In the genomic region with DNA sequence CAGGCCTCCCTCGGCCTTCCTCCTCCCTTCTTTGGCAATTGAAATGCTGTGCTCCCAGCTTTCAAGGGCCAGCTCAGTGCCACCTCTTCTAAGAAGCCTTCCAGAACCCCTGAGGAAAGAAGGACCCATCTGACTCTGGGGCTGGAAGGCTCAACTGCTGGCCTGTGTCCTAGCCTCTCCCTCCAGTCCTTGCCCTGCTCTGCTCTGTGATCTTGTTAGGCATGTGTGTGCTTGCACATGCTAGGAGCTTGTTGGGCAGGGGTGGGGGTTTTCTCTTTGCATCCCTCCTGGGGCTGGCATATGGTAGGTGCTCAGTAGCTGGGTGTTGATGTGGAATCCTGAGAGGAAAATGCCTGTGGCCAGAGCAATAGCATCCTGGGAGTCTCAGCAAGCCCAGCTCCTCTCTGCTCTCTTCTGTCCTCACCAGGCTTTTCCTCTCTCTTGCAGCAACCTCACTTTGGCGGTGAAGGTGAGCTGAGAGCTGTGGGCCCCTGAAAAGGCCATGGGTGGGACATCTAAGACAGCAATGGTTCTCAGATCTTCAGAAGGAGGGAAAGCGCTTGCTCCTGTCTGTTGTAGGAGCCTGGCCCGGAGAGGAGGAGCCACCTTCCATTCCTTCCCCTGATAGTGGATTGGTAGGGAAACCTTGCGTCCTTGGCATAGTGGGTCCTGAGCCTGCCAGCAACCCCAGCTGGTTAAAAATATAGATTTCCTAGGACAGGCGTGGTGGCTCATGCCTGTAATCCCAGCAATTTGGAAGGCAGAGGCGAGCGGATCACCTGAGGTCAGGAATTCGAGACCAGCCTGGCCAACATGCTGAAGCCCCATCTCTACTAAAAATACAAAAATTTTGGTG, we compare ENCODE assay signal across 21 cellular contexts. TPM values are rescaled to one million over a fixed set of nuclear protein-coding genes. Genes with fewer than 3 reads are reported as not detected.
A peak's percentile ranks its signal among the peaks of the same experiment; 100 is the strongest.
DNase-seq lines count a peak whose midpoint lies in the region; ATAC-seq, FAIRE-seq and TF ChIP-seq lines count a peak whose summit lies in the region.
"Had no signal": no experiment of that assay in that cellular context is flagged by ENCODE, and none has a peak within 500 bp of the region (broad histone marks: within the 10 kb centered on the region; RNA-seq: fewer than 3 reads in every experiment).

No MANE protein-coding gene starts in this region.

- no peak overlapping the region for H3K4me3 ChIP-seq in RWPE2 (ENCODE audit: severe bottlenecking)
- no peak overlapping the region for H3K4me3 ChIP-seq in esophagus squamous epithelium
- H3K4me3 ChIP-seq in spleen: no peak overlapping the region
- H3K4me3 ChIP-seq: GM23248, K562, PC-9 had no signal

- no peak for TF ChIP-seq POLR2A in esophagus squamous epithelium (IDR thresholded peaks at IDR 0.05)
- no peak for TF ChIP-seq POLR2A in spleen (IDR thresholded peaks at IDR 0.05)
- TF ChIP-seq POLR2A in GM12892 (IDR thresholded peaks at IDR 0.05; ENCODE audit: low read depth, low read length): no peak

- DNase-seq in activated naive CD4-positive, alpha-beta T cell (lab: John Stamatoyannopoulos, UW): no peak
- DNase-seq in RWPE2 (ENCODE audit: low spot score) (peak; percentile 19), esophagus squamous epithelium (lab: John Stamatoyannopoulos, UW) (no peak), spleen (peak; percentile 35), GM12892 (ENCODE audit: insufficient read length) (no peak)
- DNase-seq: 8988T; Calu3; CD4-positive, alpha-beta memory T cell; DMS79; GM23248; NCI-H1436; NCI-H2029 treated with DMSO at 0.1 percent for 48 hours; NCI-H2171 treated with DMSO at 0.1 percent for 48 hours; NCI-H748 treated with DMSO at 0.1 percent for 48 hours; PC-9 had no signal

- H3K36me3 ChIP-seq in RWPE2 (ENCODE audit: low read depth) (no peaks in the 10 kb centered on the region), esophagus squamous epithelium (peaks cover 0 to 63% (median 6%) of the 10 kb centered on the region in 3 donors), spleen (no peaks in the 10 kb centered on the region)

- 54 to 55% methylated on average over 5 to 7 of the region's 9 CpGs for WGBS in esophagus squamous epithelium, 2 donors
- WGBS in spleen, 5 donors: 91 to 96% (median 94%) methylated on average over 9 of the region's 9 CpGs

- no peaks in the 10 kb centered on the region for H3K9me3 Mint-ChIP-seq in activated naive CD4-positive, alpha-beta T cell treated with anti-CD3 and anti-CD28 coated beads, Interleukin-2, amount 50 U/mL, for 24 hours

- H3K4me1 ChIP-seq in RWPE2 (ENCODE audit: insufficient read depth, poor library complexity, severe bottlenecking): no peaks in the 10 kb centered on the region
- peaks cover 0 to 40% (median 6%) of the 10 kb centered on the region in 3 donors for H3K4me1 ChIP-seq in esophagus squamous epithelium
- peaks cover 2 to 25% (median 17%) of the 10 kb centered on the region in 6 donors for H3K4me1 ChIP-seq in spleen

- H3K4me3 Mint-ChIP-seq in activated naive CD4-positive, alpha-beta T cell treated with anti-CD3 and anti-CD28 coated beads, Interleukin-2, amount 50 U/mL, for 24 hours: no peak overlapping the region
- H3K4me3 Mint-ChIP-seq: CD4-positive, alpha-beta memory T cell had no signal

- H3K27ac Mint-ChIP-seq in activated naive CD4-positive, alpha-beta T cell treated with anti-CD3 and anti-CD28 coated beads, Interleukin-2, amount 50 U/mL, for 24 hours: peak overlapping the region; percentile 46
- H3K27ac Mint-ChIP-seq: CD4-positive, alpha-beta memory T cell had no signal

- no peak overlapping the region for H3K27ac ChIP-seq in RWPE2 (ENCODE audit: poor library complexity, severe bottlenecking)
- peak overlapping the region in 3 of 4 donors; percentile 13 to 65 (median 14) for H3K27ac ChIP-seq in esophagus squamous epithelium
- no peak overlapping the region for H3K27ac ChIP-seq in spleen
- H3K27ac ChIP-seq: GM23248, PC-9 had no signal

- FAIRE-seq in GM12892 (lab: Jason Lieb, UNC): no peak
- FAIRE-seq: K562 had no signal

- no peak for TF ChIP-seq CTCF in RWPE2 (IDR thresholded peaks at IDR 0.05; ENCODE audit: poor library complexity, severe bottlenecking)
- no peak for TF ChIP-seq CTCF in esophagus squamous epithelium (IDR thresholded peaks at IDR 0.05)
- no peak for TF ChIP-seq CTCF in spleen (IDR thresholded peaks at IDR 0.05 in 8 of 11, conservative IDR thresholded peaks at IDR 0.05 in 3 of 11)

- intact Hi-C loops in esophagus squamous epithelium (cut with DNase I) (no loop called here), spleen (cut with DNase I; ENCODE audit: low total_unique reads) (no loop called here)

- H3K27me3 ChIP-seq in RWPE2 (ENCODE audit: insufficient read depth, poor library complexity, severe bottlenecking) (no peaks in the 10 kb centered on the region), esophagus squamous epithelium (no peaks in the 10 kb centered on the region), spleen (replicated peaks in 1 of 7) (no peaks in the 10 kb centered on the region)

- no peaks in the 10 kb centered on the region for H3K36me3 Mint-ChIP-seq in activated naive CD4-positive, alpha-beta T cell treated with anti-CD3 and anti-CD28 coated beads, Interleukin-2, amount 50 U/mL, for 24 hours
- H3K36me3 Mint-ChIP-seq: CD4-positive, alpha-beta memory T cell had no signal

- H3K4me1 Mint-ChIP-seq in activated naive CD4-positive, alpha-beta T cell treated with anti-CD3 and anti-CD28 coated beads, Interleukin-2, amount 50 U/mL, for 24 hours: no peaks in the 10 kb centered on the region
- H3K4me1 Mint-ChIP-seq: CD4-positive, alpha-beta memory T cell had no signal

- ATAC-seq in RWPE2 (ENCODE audit: low read depth) (peak; percentile 25), GM21447 (IDR thresholded peaks at IDR 0.05; ENCODE audit: unreplicated experiment) (no peak), GM19023 (IDR thresholded peaks at IDR 0.05; ENCODE audit: unreplicated experiment) (no peak)
- ATAC-seq: HCT116, K562 had no signal

- H3K27me3 Mint-ChIP-seq in activated naive CD4-positive, alpha-beta T cell treated with anti-CD3 and anti-CD28 coated beads, Interleukin-2, amount 50 U/mL, for 24 hours: no peaks in the 10 kb centered on the region
- H3K27me3 Mint-ChIP-seq: CD4-positive, alpha-beta memory T cell had no signal

- no peaks in the 10 kb centered on the region for H3K9me3 ChIP-seq in RWPE2 (ENCODE audit: severe bottlenecking)
- H3K9me3 ChIP-seq in esophagus squamous epithelium: no peaks in the 10 kb centered on the region
- no peaks in the 10 kb centered on the region for H3K9me3 ChIP-seq in spleen

RNA-seq across cellular contexts. Expression of a gene that starts 9.9 kb away (rescaled TPM):
- total RNA-seq in esophagus squamous epithelium (10 to 100 TPM; 12.8 to 21.2 (median 16.2) TPM), spleen (10 to 100 TPM in 5 of 7 donors, 1 to 10 TPM in 2; 8.0 to 16.3 (median 12.6) TPM)
- 1 to 10 TPM; 5.3 to 8.4 (median 6.5) TPM for polyA plus RNA-seq in spleen
- polyA plus RNA-seq in GM12892 (2012; ENCODE audit: missing spikeins): 5.0 TPM

RNA-seq across cellular contexts. Expression of a gene that starts 10.0 kb away (rescaled TPM):
- total RNA-seq in esophagus squamous epithelium (10 to 100 TPM; 61.0 to 78.6 (median 67.1) TPM), spleen (10 to 100 TPM; 44.2 to 72.5 (median 58.7) TPM)
- 10 to 100 TPM; 11.0 to 16.4 (median 11.1) TPM for polyA plus RNA-seq in spleen
- 44.5 TPM for polyA plus RNA-seq in GM12892 (2012; ENCODE audit: missing spikeins)

RNA-seq across cellular contexts. Expression of a gene that starts 16.8 kb away (rescaled TPM):
- 10 to 100 TPM in 3 of 4 donors, 1 to 10 TPM in 1; 3.7 to 34.0 (median 23.0) TPM for total RNA-seq in esophagus squamous epithelium
- 10 to 100 TPM in 5 of 7 donors, 1 to 10 TPM in 2; 7.2 to 22.3 (median 10.9) TPM for total RNA-seq in spleen
- 10 to 100 TPM; 12.0 to 13.2 (median 13.2) TPM for polyA plus RNA-seq in spleen
- 1.1 TPM for polyA plus RNA-seq in GM12892 (2012; ENCODE audit: missing spikeins)
- total RNA-seq: Calu3, NCI-H460 had no signal
- polyA plus RNA-seq: CD4-positive, alpha-beta memory T cell had no signal

RNA-seq across cellular contexts. Expression of a gene that starts 55.6 kb away (rescaled TPM):
- total RNA-seq in esophagus squamous epithelium (100 to 1,000 TPM in 3 of 4 donors, 10 to 100 TPM in 1; 70.0 to 153 (median 122) TPM), spleen (10 to 100 TPM; 22.8 to 59.0 (median 39.1) TPM)
- polyA plus RNA-seq in spleen: 10 to 100 TPM in 1 of 3 donors, 1 to 10 TPM in 2; 3.5 to 10.3 (median 5.8) TPM
- 3.0 TPM for polyA plus RNA-seq in GM12892 (2012; ENCODE audit: missing spikeins)

RNA-seq across cellular contexts. Expression of a gene that starts 55.8 kb away (rescaled TPM):
- total RNA-seq in esophagus squamous epithelium (1 to 10 TPM; 4.0 to 9.4 (median 5.7) TPM), spleen (1 to 10 TPM; 4.7 to 8.7 (median 6.4) TPM)
- polyA plus RNA-seq in spleen: 10 to 100 TPM in 1 of 3 donors, 1 to 10 TPM in 2; 6.6 to 19.9 (median 7.9) TPM
- 9.7 TPM for polyA plus RNA-seq in GM12892 (2012; ENCODE audit: missing spikeins)

Comparison
In these comparisons a context has a peak if more than half of its experiments do, and no peak if none do; other contexts are left out.
1. DNase-seq: peak in RWPE2 (single experiment) and spleen (single experiment); none in activated naive CD4-positive, alpha-beta T cell (0 of 4), esophagus squamous epithelium (single experiment) and GM12892 (single experiment).
2. H3K27ac ChIP-seq: peak in esophagus squamous epithelium (3 of 4); none in RWPE2 (single experiment) and spleen (0 of 8).